Comparison of ENCODE assay signal across 11 cellular contexts in the genomic region with DNA sequence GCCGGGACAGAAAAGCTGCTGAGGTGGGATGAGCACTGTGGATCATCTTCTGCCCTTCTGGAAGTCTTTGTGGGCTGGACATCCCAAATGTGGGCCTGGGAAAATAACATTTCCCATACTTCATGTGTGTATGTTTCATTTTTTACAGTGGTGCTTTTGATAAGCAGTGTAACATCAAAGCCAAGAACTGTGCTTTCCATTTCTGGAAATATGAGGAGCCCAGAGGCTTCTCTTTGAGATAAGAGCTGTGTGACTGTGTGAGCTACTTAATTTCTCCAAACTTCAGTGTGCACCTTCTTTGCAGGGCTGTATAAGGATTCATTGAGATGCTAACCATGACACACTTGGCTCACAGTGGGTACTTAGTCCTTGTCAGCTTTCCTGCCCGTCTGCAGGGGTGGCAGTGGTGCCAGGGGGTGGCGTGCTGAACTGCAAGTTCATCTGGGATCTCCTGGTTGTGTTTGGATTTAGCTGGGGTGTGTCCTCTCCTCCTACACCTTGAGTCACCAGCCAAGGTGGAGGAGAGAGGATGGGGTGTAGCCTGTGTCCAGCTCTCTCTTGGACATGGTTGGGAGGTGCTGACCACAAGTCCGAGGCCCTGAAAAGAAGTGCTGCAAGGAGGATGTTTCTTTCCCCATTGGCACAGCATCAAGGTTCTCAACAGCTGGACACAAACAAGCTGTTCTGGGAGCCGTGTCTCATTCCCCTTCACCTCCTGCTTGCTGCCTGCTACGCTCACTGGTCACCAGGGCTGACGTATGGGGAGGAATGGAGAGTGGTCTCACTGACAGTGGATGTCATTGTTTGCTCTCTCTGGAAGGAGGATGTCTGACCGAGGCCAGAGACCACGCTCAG.
DNase-seq lines count a peak whose midpoint lies in the region; ATAC-seq, FAIRE-seq and TF ChIP-seq lines count a peak whose summit lies in the region.
"Had no signal": no experiment of that assay in that cellular context is flagged by ENCODE, and none has a peak within 500 bp of the region (broad histone marks: within the 10 kb centered on the region; RNA-seq: fewer than 3 reads in every experiment).

No MANE protein-coding gene starts in this region.

- dilution Hi-C loops in endothelial cell of umbilical vein (cut with MboI; ENCODE audit: extremely low pct_ligation_motif_present, low sequenced_read_pairs), result no loop called here

- intact Hi-C loops in endothelial cell of umbilical vein (cut with micrococcal nuclease) (loop anchor here (1.0 to 2.0 kb wide), 4 partner anchors 10 to 139 kb away; a partner anchor contains a TSS), transverse colon (cut with DNase I; ENCODE audit: low total_unique reads) (loop anchor here (10.0 kb wide), 2 partner anchors 71 to 139 kb away; a partner anchor contains a TSS)

- FAIRE-seq in endothelial cell of umbilical vein (lab: Jason Lieb, UNC), result no peak
- FAIRE-seq: TTC549 had no signal

- no peaks in the 10 kb centered on the region for H3K27me3 ChIP-seq in endothelial cell of umbilical vein (ENCODE audit: control insufficient read depth in 2 of 2, insufficient read depth in 2 of 2, low read length in 2 of 2)
- no peaks in the 10 kb centered on the region for H3K27me3 ChIP-seq in lung (ENCODE audit: control insufficient read depth, insufficient read depth)
- no peaks in the 10 kb centered on the region for H3K27me3 ChIP-seq in transverse colon

- H3K79me2 ChIP-seq in endothelial cell of umbilical vein (ENCODE audit: control insufficient read depth, insufficient read depth, low read length), result peaks cover 13% of the 10 kb centered on the region

- POLR2A ChIA-PET in endothelial cell of umbilical vein (lab: Charles Lee), result interaction anchor here (0.6 kb wide), 1 partner anchor 289 kb away, joined by 4 read pairs; no protein-coding TSS in a partner anchor

- no peaks in the 10 kb centered on the region for H3K9me3 ChIP-seq in endothelial cell of umbilical vein (replicated peaks; ENCODE audit: control insufficient read depth, insufficient read depth, low read length)
- H3K9me3 ChIP-seq in lung (ENCODE audit: control insufficient read depth in 2 of 2, insufficient read depth in 1 of 2, low read length in 1 of 2), result no peaks in the 10 kb centered on the region
- no peaks in the 10 kb centered on the region for H3K9me3 ChIP-seq in transverse colon

- H3K4me2 ChIP-seq in endothelial cell of umbilical vein (ENCODE audit: insufficient read depth, low read length), result no peak overlapping the region

- CTCF ChIA-PET in endothelial cell of umbilical vein (lab: Charles Lee), result interaction anchor here (0.9 to 3.9 kb wide), 13 partner anchors 10 to 482 kb away, joined by 3 to 22 read pairs (median 5); a partner anchor contains a TSS

- H4K20me1 ChIP-seq in endothelial cell of umbilical vein (replicated peaks; ENCODE audit: control insufficient read depth, extremely low read depth, insufficient read depth, low read length), result no peaks in the 10 kb centered on the region

- WGBS in lung, 2 donors, result 60 to 76% methylated on average over 9 of the region's 9 CpGs
- WGBS in transverse colon (ENCODE audit: low coverage in 1 of 2), 2 donors, result 72% methylated on average over 9 of the region's 9 CpGs; no CpG with 5 or more reads in 1 of the 2 donors

- DNase-seq in NCI-H226 (peak; percentile 98), endothelial cell of umbilical vein (ENCODE audit: low read depth, low spot score) (peak; percentile 17), lung (ENCODE audit: low spot score) (no peak), transverse colon (peak; percentile 38), activated gamma-delta T cell treated with Interleukin-2 at 50 U/mL for 16 hours (no peak), NK-92 (lab: John Stamatoyannopoulos, UW; ENCODE audit: unreplicated experiment) (no peak), DMS53 (lab: John Stamatoyannopoulos, UW) (no peak)
- DNase-seq: activated naive CD8-positive, alpha-beta T cell treated with anti-CD3 and anti-CD28 coated beads, Interleukin-2, amount 50 U/mL, for 24 hours; NCI-H1105 had no signal

- no TSS peak for BruUV-seq in endothelial cell of umbilical vein (replicated peaks; lab: Mats Ljungman, UMichigan)

- H3K9me1 ChIP-seq in endothelial cell of umbilical vein (replicated peaks; ENCODE audit: control insufficient read depth, extremely low read depth, insufficient read depth, low read length), result no peaks in the 10 kb centered on the region

- in situ Hi-C loops in transverse colon (cut with MboI; ENCODE audit: low pct_ligation_motif_present in 1 of 4, low pct_unique_long_range_greater_than_20kb in 1 of 4, low sequenced_read_pairs in 3 of 4), result no loop called here

- TF ChIP-seq CTCF in endothelial cell of umbilical vein (IDR thresholded peaks at IDR 0.05; ENCODE audit: extremely low read depth in 1 of 2, insufficient read depth in 1 of 2, low read depth in 1 of 2, low read length in 2 of 2), result no peak
- TF ChIP-seq CTCF in lung (IDR thresholded peaks at IDR 0.05; ENCODE audit: control extremely low read depth, extremely low read depth), result no peak
- TF ChIP-seq CTCF in transverse colon (IDR thresholded peaks at IDR 0.05), result no peak

- no peak for TF ChIP-seq EP300 in transverse colon (IDR thresholded peaks at IDR 0.05; ENCODE audit: low read depth)

- ATAC-seq in lung (ENCODE audit: insufficient read depth, low FRiP score), result peak; percentile 8
- no peak for ATAC-seq in HG02885 (IDR thresholded peaks at IDR 0.05; ENCODE audit: poor library complexity, unreplicated experiment)
- ATAC-seq: activated naive CD8-positive, alpha-beta T cell treated with anti-CD3 and anti-CD28 coated beads, Interleukin-2, amount 50 U/mL, for 24 hours had no signal

- H3K9ac ChIP-seq in endothelial cell of umbilical vein (replicated peaks; ENCODE audit: extremely low read depth, insufficient read depth, low read length), result no peak overlapping the region

- H3K27ac ChIP-seq in endothelial cell of umbilical vein (ENCODE audit: insufficient read depth, low read depth, low read length), result no peak overlapping the region
- H3K27ac ChIP-seq in lung (ENCODE audit: low read depth in 1 of 2, low read length in 1 of 2), result peak overlapping the region; percentile 34 to 87
- H3K27ac ChIP-seq in transverse colon, result peak overlapping the region; percentile 39 to 83 (median 76)

- H3K4me3 ChIP-seq in endothelial cell of umbilical vein (replicated peaks in 1 of 3; ENCODE audit: insufficient read depth in 1 of 3, low read depth in 1 of 3, low read length in 3 of 3) (no peak overlapping the region), lung (no peak overlapping the region), transverse colon (no peak overlapping the region)

- peaks cover 15% of the 10 kb centered on the region for H3K4me1 ChIP-seq in endothelial cell of umbilical vein (ENCODE audit: control insufficient read depth, extremely low read depth, insufficient read depth, low read length)
- peaks cover 28 to 34% of the 10 kb centered on the region in 2 donors for H3K4me1 ChIP-seq in lung (ENCODE audit: control insufficient read depth in 2 of 2, insufficient read depth in 2 of 2, low read length in 2 of 2)
- peaks cover 9 to 41% (median 25%) of the 10 kb centered on the region in 4 donors for H3K4me1 ChIP-seq in transverse colon

- no peak overlapping the region for H2AFZ ChIP-seq in endothelial cell of umbilical vein (ENCODE audit: low read depth, low read length)

- H3K36me3 ChIP-seq in endothelial cell of umbilical vein (ENCODE audit: control insufficient read depth in 2 of 2, extremely low read depth in 1 of 2, insufficient read depth in 2 of 2, low read length in 2 of 2) (no peaks in the 10 kb centered on the region), lung (ENCODE audit: control insufficient read depth in 2 of 2, insufficient read depth in 2 of 2, low read length in 2 of 2) (no peaks in the 10 kb centered on the region), transverse colon (no peaks in the 10 kb centered on the region)

- TF ChIP-seq POLR2A in endothelial cell of umbilical vein (IDR thresholded peaks at IDR 0.05; ENCODE audit: low read depth, low read length) (no peak), transverse colon (IDR thresholded peaks at IDR 0.05) (no peak)

TF ChIP-seq in endothelial cell of umbilical vein, 7 proteins besides CTCF, POLR2A, EP300 and RAD21:
- TF ChIP-seq JUN (IDR thresholded peaks at IDR 0.05; ENCODE audit: borderline replicate concordance, insufficient read depth, insufficient read length, low read depth) (no peak), POLR2AphosphoS5 (IDR thresholded peaks at IDR 0.05; ENCODE audit: insufficient read depth, low read depth, low read length) (no peak), GATA2 (IDR thresholded peaks at IDR 0.05; ENCODE audit: insufficient read depth, insufficient read length, low read depth, low read length) (no peak), MYC (IDR thresholded peaks at IDR 0.05; ENCODE audit: low read depth, low read length) (no peak), EZH2 (IDR thresholded peaks at IDR 0.05; ENCODE audit: borderline replicate concordance, low read depth, low read length, severe bottlenecking) (no peak), FOS (IDR thresholded peaks at IDR 0.05; ENCODE audit: borderline replicate concordance, insufficient read depth, low read length) (no peak)
- TF ChIP-seq, protein P1, sequence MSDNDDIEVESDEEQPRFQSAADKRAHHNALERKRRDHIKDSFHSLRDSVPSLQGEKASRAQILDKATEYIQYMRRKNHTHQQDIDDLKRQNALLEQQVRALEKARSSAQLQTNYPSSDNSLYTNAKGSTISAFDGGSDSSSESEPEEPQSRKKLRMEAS (IDR thresholded peaks at IDR 0.05; ENCODE audit: insufficient read depth, insufficient read length), result no peak

Comparison
In these comparisons a context has a peak if more than half of its experiments do, and no peak if none do; other contexts are left out.
1. DNase-seq: peak in NCI-H226 (single experiment), endothelial cell of umbilical vein (single experiment) and transverse colon (single experiment); none in lung (single experiment), activated gamma-delta T cell treated with Interleukin-2 at 50 U/mL for 16 hours (single experiment), NK-92 (single experiment) and DMS53 (single experiment).